10 cellular contexts compared by ENCODE assay signal in the genomic region with DNA sequence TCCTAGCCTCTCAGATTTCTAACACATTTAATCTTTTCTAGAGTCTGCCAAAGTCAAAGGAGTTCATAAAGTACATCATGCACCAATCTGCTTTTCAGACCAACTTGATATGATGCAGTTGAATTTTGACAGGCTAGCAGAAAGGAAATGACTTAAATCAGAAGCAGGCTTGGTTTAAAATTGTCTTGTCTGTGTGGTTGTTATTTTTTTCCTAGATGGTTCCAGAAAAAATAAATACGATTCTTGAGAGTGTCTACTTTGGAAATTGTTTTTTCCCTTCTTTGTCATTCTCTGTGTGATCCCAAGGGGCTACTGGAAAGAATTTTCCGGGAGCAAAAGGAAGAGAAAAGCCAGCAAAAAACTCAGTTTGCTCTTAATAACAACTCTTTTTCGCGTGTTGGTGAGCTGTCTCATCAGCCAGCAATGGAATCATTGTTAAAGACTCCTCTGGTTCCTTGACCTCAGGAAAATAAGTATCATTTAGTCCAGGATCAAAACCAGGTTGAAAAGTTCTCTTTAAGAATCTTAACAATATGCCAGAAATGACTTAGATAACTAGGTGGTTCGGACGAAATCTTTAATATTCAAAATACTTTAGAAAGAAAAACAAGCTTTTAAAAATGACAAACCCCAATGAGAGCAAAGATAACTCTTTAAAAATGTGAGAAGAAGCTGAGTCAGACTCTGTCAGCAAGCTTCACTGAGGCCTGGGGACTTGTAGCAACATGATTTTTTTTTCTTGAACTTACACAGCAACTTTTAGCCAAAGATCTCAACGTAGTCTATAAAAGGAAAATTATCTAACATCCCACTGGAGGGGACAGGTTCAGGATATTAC. TPM values are rescaled to one million over a fixed set of nuclear protein-coding genes. Genes with fewer than 3 reads are reported as not detected.
A peak's percentile ranks its signal among the peaks of the same experiment; 100 is the strongest.
DNase-seq lines count a peak whose midpoint lies in the region; ATAC-seq, FAIRE-seq and TF ChIP-seq lines count a peak whose summit lies in the region.
"Had no signal": no experiment of that assay in that cellular context is flagged by ENCODE, and none has a peak within 500 bp of the region (broad histone marks: within the 10 kb centered on the region; RNA-seq: fewer than 3 reads in every experiment).

No MANE protein-coding gene starts in this region.

- no peaks in the 10 kb centered on the region for H4K20me1 ChIP-seq in PC-3 (ENCODE audit: low read length)
- no peaks in the 10 kb centered on the region for H4K20me1 ChIP-seq in endothelial cell of umbilical vein (replicated peaks; ENCODE audit: control insufficient read depth, extremely low read depth, insufficient read depth, low read length)

- no peaks in the 10 kb centered on the region for H3K4me1 ChIP-seq in PC-3 (ENCODE audit: insufficient read depth, low read length)
- no peaks in the 10 kb centered on the region for H3K4me1 ChIP-seq in endothelial cell of umbilical vein (ENCODE audit: control insufficient read depth, extremely low read depth, insufficient read depth, low read length)
- H3K4me1 ChIP-seq in lower lobe of right lung, result peaks cover 11% of the 10 kb centered on the region
- H3K4me1 ChIP-seq in tibial nerve, result peaks cover 0 to 32% (median 13%) of the 10 kb centered on the region in 4 donors
- no peaks in the 10 kb centered on the region for H3K4me1 ChIP-seq in Peyer's patch

- H3K27ac ChIP-seq in PC-3 (ENCODE audit: low read length) (no peak overlapping the region), endothelial cell of umbilical vein (ENCODE audit: insufficient read depth, low read depth, low read length) (no peak overlapping the region), lower lobe of right lung (peak overlapping the region; percentile 3), tibial nerve (peak overlapping the region; percentile 4 to 82 (median 52)), Peyer's patch (peak overlapping the region in 2 of 4 donors; percentile 27 to 59)

- H3K27me3 ChIP-seq in PC-3 (ENCODE audit: low read length) (no peaks in the 10 kb centered on the region), endothelial cell of umbilical vein (ENCODE audit: control insufficient read depth in 2 of 2, insufficient read depth in 2 of 2, low read length in 2 of 2) (peaks cover 0 to 5% of the 10 kb centered on the region in 2 experiments), lower lobe of right lung (ENCODE audit: low read depth) (no peaks in the 10 kb centered on the region), tibial nerve (no peaks in the 10 kb centered on the region), Peyer's patch (no peaks in the 10 kb centered on the region)

- DNase-seq in PC-3, result peak; percentile 17
- DNase-seq in endothelial cell of umbilical vein (ENCODE audit: low read depth, low spot score), result no peak
- DNase-seq in lower lobe of right lung, result no peak
- no peak for DNase-seq in tibial nerve (ENCODE audit: low spot score in 2 of 2)
- no peak for DNase-seq in cerebellar nuclear complex (lab: John Stamatoyannopoulos, UW)
- no peak for DNase-seq in Peyer's patch
- no peak for DNase-seq in stimulated activated CD4-positive, alpha-beta T cell treated with anti-CD3 and anti-CD28 coated beads, Interleukin-2, amount 100 ng/mL, for 24 hours
- no peak for DNase-seq in D341Med (ENCODE audit: low spot score)
- DNase-seq: NCI-H2171; stimulated activated naive CD4-positive, alpha-beta T cell treated with Interleukin-2 at 50 U/mL for 16 hours had no signal

- BruUV-seq in PC-3 (replicated peaks; lab: Mats Ljungman, UMichigan) (no TSS peak), endothelial cell of umbilical vein (replicated peaks; lab: Mats Ljungman, UMichigan) (no TSS peak)

- no peaks in the 10 kb centered on the region for H3K9me1 ChIP-seq in endothelial cell of umbilical vein (replicated peaks; ENCODE audit: control insufficient read depth, extremely low read depth, insufficient read depth, low read length)

- dilution Hi-C loops in endothelial cell of umbilical vein (cut with MboI; ENCODE audit: extremely low pct_ligation_motif_present, low sequenced_read_pairs), result no loop called here

- H3K4me2 ChIP-seq in PC-3 (ENCODE audit: low read length), result no peak overlapping the region
- no peak overlapping the region for H3K4me2 ChIP-seq in endothelial cell of umbilical vein (ENCODE audit: insufficient read depth, low read length)

- POLR2A ChIA-PET in PC-3 (lab: Charles Lee; ENCODE audit: unreplicated experiment), result no interaction called here
- POLR2A ChIA-PET in endothelial cell of umbilical vein (lab: Charles Lee), result interaction anchor here (0.7 kb wide), 1 partner anchor 25 kb away, joined by 3 read pairs; no protein-coding TSS in a partner anchor

- H2AFZ ChIP-seq in PC-3 (ENCODE audit: low read length) (peak overlapping the region; percentile 21; the same call in 1 of the 2 replicates), endothelial cell of umbilical vein (ENCODE audit: low read depth, low read length) (no peak overlapping the region)

- FAIRE-seq in endothelial cell of umbilical vein (lab: Jason Lieb, UNC), result peak; percentile 24

- H3F3A ChIP-seq in PC-3 (ENCODE audit: low read length, unreplicated experiment), result no peaks in the 10 kb centered on the region

- H3K36me3 ChIP-seq in PC-3 (ENCODE audit: low read depth, low read length) (no peaks in the 10 kb centered on the region), endothelial cell of umbilical vein (ENCODE audit: control insufficient read depth in 2 of 2, extremely low read depth in 1 of 2, insufficient read depth in 2 of 2, low read length in 2 of 2) (no peaks in the 10 kb centered on the region), lower lobe of right lung (no peaks in the 10 kb centered on the region), tibial nerve (no peaks in the 10 kb centered on the region), Peyer's patch (no peaks in the 10 kb centered on the region)

- no peaks in the 10 kb centered on the region for H3K9me2 ChIP-seq in PC-3 (replicated peaks; ENCODE audit: low read length)

- TF ChIP-seq POLR2A in endothelial cell of umbilical vein (IDR thresholded peaks at IDR 0.05; ENCODE audit: low read depth, low read length) (no peak), tibial nerve (IDR thresholded peaks at IDR 0.05) (no peak), Peyer's patch (IDR thresholded peaks at IDR 0.05) (no peak)

- H3K9ac ChIP-seq in PC-3 (ENCODE audit: low read length), result no peak overlapping the region
- H3K9ac ChIP-seq in endothelial cell of umbilical vein (replicated peaks; ENCODE audit: extremely low read depth, insufficient read depth, low read length), result no peak overlapping the region

- ATAC-seq in PC-3 (no peak; the same call in 1 of the 2 replicates), lower lobe of right lung (no peak)

- TF ChIP-seq CTCF in PC-3 (conservative IDR thresholded peaks at IDR 0.05; ENCODE audit: low read depth, low read length), result no peak
- no peak for TF ChIP-seq CTCF in endothelial cell of umbilical vein (IDR thresholded peaks at IDR 0.05; ENCODE audit: extremely low read depth in 1 of 2, insufficient read depth in 1 of 2, low read depth in 1 of 2, low read length in 2 of 2)
- no peak for TF ChIP-seq CTCF in lower lobe of right lung (IDR thresholded peaks at IDR 0.05)
- TF ChIP-seq CTCF in tibial nerve (IDR thresholded peaks at IDR 0.05), result no peak
- TF ChIP-seq CTCF in Peyer's patch (IDR thresholded peaks at IDR 0.05), result no peak

- intact Hi-C loops in PC-3 (cut with micrococcal nuclease), result no loop called here
- intact Hi-C loops in endothelial cell of umbilical vein (cut with micrococcal nuclease), result no loop called here
- intact Hi-C loops in lower lobe of right lung (cut with DNase I), result no loop called here

- H3K4me3 ChIP-seq in PC-3 (ENCODE audit: low read length), result no peak overlapping the region
- no peak overlapping the region for H3K4me3 ChIP-seq in endothelial cell of umbilical vein (replicated peaks in 1 of 3; ENCODE audit: insufficient read depth in 1 of 3, low read depth in 1 of 3, low read length in 3 of 3)
- H3K4me3 ChIP-seq in lower lobe of right lung, result no peak overlapping the region
- peak overlapping the region in 1 of 4 donors; percentile 13 for H3K4me3 ChIP-seq in tibial nerve
- H3K4me3 ChIP-seq in Peyer's patch, result no peak overlapping the region

- no peaks in the 10 kb centered on the region for H3K9me3 ChIP-seq in PC-3 (ENCODE audit: low read length)
- H3K9me3 ChIP-seq in endothelial cell of umbilical vein (replicated peaks; ENCODE audit: control insufficient read depth, insufficient read depth, low read length), result no peaks in the 10 kb centered on the region
- no peaks in the 10 kb centered on the region for H3K9me3 ChIP-seq in lower lobe of right lung
- H3K9me3 ChIP-seq in tibial nerve, result no peaks in the 10 kb centered on the region
- no peaks in the 10 kb centered on the region for H3K9me3 ChIP-seq in Peyer's patch

- H3K79me2 ChIP-seq in PC-3 (ENCODE audit: low read length) (no peaks in the 10 kb centered on the region), endothelial cell of umbilical vein (ENCODE audit: control insufficient read depth, insufficient read depth, low read length) (no peaks in the 10 kb centered on the region)

- TF ChIP-seq EP300 in tibial nerve (IDR thresholded peaks at IDR 0.05), result no peak

- WGBS in tibial nerve, 2 donors, result 20 to 21% methylated on average over 7 of the region's 7 CpGs

- CTCF ChIA-PET in PC-3 (lab: Charles Lee), result interaction anchor here (0.6 kb wide), 1 partner anchor 61 kb away, joined by 3 read pairs; no protein-coding TSS in a partner anchor
- CTCF ChIA-PET in endothelial cell of umbilical vein (lab: Charles Lee), result no interaction called here

TF ChIP-seq in endothelial cell of umbilical vein, 7 proteins besides CTCF, POLR2A, EP300 and RAD21 (continues in another document):
- no peak for TF ChIP-seq MAX (IDR thresholded peaks at IDR 0.05; ENCODE audit: insufficient read depth, insufficient read length)
- no peak for TF ChIP-seq FOS (IDR thresholded peaks at IDR 0.05; ENCODE audit: borderline replicate concordance, insufficient read depth, low read length)
- no peak for TF ChIP-seq JUN (IDR thresholded peaks at IDR 0.05; ENCODE audit: borderline replicate concordance, insufficient read depth, insufficient read length, low read depth)
- TF ChIP-seq POLR2AphosphoS5 (IDR thresholded peaks at IDR 0.05; ENCODE audit: insufficient read depth, low read depth, low read length), result no peak

RNA-seq across cellular contexts. Expression of gene GAB1, which starts 49.7 kb away (rescaled TPM):
- total RNA-seq in PC-3 (2014; rRNA removed) (3.3 and 4.9 TPM in 2 replicates), endothelial cell of umbilical vein (37.7 and 41.8 TPM in 2 replicates), lower lobe of right lung (63.3 TPM), tibial nerve (100 to 1,000 TPM in 1 of 4 donors, 10 to 100 TPM in 3; 50.7 to 123 (median 81.4) TPM), Peyer's patch (10 to 100 TPM; 31.9 to 76.7 (median 40.5) TPM)
- 8.3 and 9.3 TPM in 2 replicates for polyA plus RNA-seq in endothelial cell of umbilical vein
- 5.1 and 5.7 TPM in 2 replicates for polyA plus RNA-seq in endothelial cell of umbilical vein (2011; cell fraction: cytosol; rRNA removed)
- polyA plus RNA-seq in endothelial cell of umbilical vein (2011; cell fraction: nucleus; rRNA removed), result 21.7 and 22.7 TPM in 2 replicates
- 6.0 and 6.6 TPM in 2 replicates for polyA plus RNA-seq in endothelial cell of umbilical vein (2012)
- 26.5 and 35.4 TPM in 2 replicates for polyA minus RNA-seq in endothelial cell of umbilical vein
- 1.7 TPM for polyA minus RNA-seq in endothelial cell of umbilical vein (2011; cell fraction: cytosol; rRNA and poly(A)+ RNA removed)
- 99.1 and 132 TPM in 2 replicates for polyA minus RNA-seq in endothelial cell of umbilical vein (2011; cell fraction: nucleus; rRNA and poly(A)+ RNA removed)

Comparison
In these comparisons a context has a peak if more than half of its experiments do, and no peak if none do; other contexts are left out.
1. H3K27ac ChIP-seq: peak in lower lobe of right lung (single experiment) and tibial nerve (4 of 4); none in PC-3 (single experiment) and endothelial cell of umbilical vein (single experiment).